11 cellular contexts compared by ENCODE assay signal in the genomic region with DNA sequence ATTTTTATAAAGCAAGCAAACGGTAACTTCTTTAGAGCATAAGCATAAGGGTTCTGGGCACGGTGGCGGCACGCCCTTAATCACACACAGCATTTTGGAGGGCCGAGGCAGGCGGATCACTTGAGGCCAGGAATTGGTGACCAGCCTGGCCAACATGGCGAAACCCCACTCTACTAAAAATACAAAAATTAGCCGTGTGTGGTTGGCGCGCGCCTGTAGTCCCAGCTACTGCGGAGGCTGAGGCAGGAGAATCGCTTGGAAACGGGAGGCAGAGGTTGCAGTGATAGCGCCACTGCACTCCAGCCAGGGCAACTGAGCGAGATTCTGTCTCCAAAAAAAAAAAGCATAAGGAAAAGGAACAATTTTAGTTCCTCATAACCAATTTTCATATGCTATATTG. TPM values are rescaled to one million over a fixed set of nuclear protein-coding genes. Genes with fewer than 3 reads are reported as not detected.
A peak's percentile ranks its signal among the peaks of the same experiment; 100 is the strongest.
DNase-seq lines count a peak whose midpoint lies in the region; ATAC-seq and TF ChIP-seq lines count a peak whose summit lies in the region.
"Had no signal": no experiment of that assay in that cellular context is flagged by ENCODE, and none has a peak within 500 bp of the region (broad histone marks: within the 10 kb centered on the region; RNA-seq: fewer than 3 reads in every experiment).

No MANE protein-coding gene starts in this region.

- peak overlapping the region; percentile 88 for H3K4me3 Mint-ChIP-seq in activated CD4-positive, alpha-beta T cell treated with anti-CD3 and anti-CD28 coated beads for 36 hours
- H3K4me3 Mint-ChIP-seq in T-helper 17 cell: peak overlapping the region; percentile 99
- peak overlapping the region; percentile 94 for H3K4me3 Mint-ChIP-seq in stimulated activated effector memory CD8-positive, alpha-beta T cell treated with anti-CD3 and anti-CD28 coated beads, Interleukin-12 subunit alpha, Interleukin-12 subunit beta, amount 100 ng/mL, for 72 hours

- peak overlapping the region; percentile 84 for H3K4me3 ChIP-seq in fibroblast of the aortic adventitia (ENCODE audit: low read depth, low read length)

- ATAC-seq in activated CD4-positive, alpha-beta T cell treated with anti-CD3 and anti-CD28 coated beads for 36 hours: no peak
- ATAC-seq in T-helper 17 cell (no peak), HG02973 (IDR thresholded peaks at IDR 0.05; ENCODE audit: unreplicated experiment) (no peak), HG03354 (IDR thresholded peaks at IDR 0.05; ENCODE audit: poor library complexity, severe bottlenecking, unreplicated experiment) (no peak)
- no peak for ATAC-seq in stimulated activated effector memory CD8-positive, alpha-beta T cell treated with anti-CD3 and anti-CD28 coated beads, Interleukin-12 subunit alpha, Interleukin-12 subunit beta, amount 100 ng/mL, for 72 hours

- H3K27ac Mint-ChIP-seq in activated CD4-positive, alpha-beta T cell treated with anti-CD3 and anti-CD28 coated beads for 36 hours: peak overlapping the region; percentile 96
- H3K27ac Mint-ChIP-seq in T-helper 17 cell: peak overlapping the region; percentile 99
- H3K27ac Mint-ChIP-seq in stimulated activated effector memory CD8-positive, alpha-beta T cell treated with anti-CD3 and anti-CD28 coated beads, Interleukin-12 subunit alpha, Interleukin-12 subunit beta, amount 100 ng/mL, for 72 hours: peak overlapping the region; percentile 98

- POLR2A ChIA-PET in activated CD4-positive, alpha-beta T cell treated with anti-CD3 and anti-CD28 coated beads for 36 hours (lab: Charles Lee): no interaction called here

- intact Hi-C loops in activated CD4-positive, alpha-beta T cell treated with anti-CD3 and anti-CD28 coated beads for 36 hours (cut with DNase I, micrococcal nuclease): loop anchor here (5.0 kb wide), 2 partner anchors 362 to 1952 kb away; a partner anchor contains a TSS

- H3K4me1 Mint-ChIP-seq in activated CD4-positive, alpha-beta T cell treated with anti-CD3 and anti-CD28 coated beads for 36 hours: peaks cover 64% of the 10 kb centered on the region
- peaks cover 58% of the 10 kb centered on the region for H3K4me1 Mint-ChIP-seq in T-helper 17 cell
- H3K4me1 Mint-ChIP-seq in stimulated activated effector memory CD8-positive, alpha-beta T cell treated with anti-CD3 and anti-CD28 coated beads, Interleukin-12 subunit alpha, Interleukin-12 subunit beta, amount 100 ng/mL, for 72 hours: peaks cover 55% of the 10 kb centered on the region

- TF ChIP-seq CTCF in fibroblast of the aortic adventitia (IDR thresholded peaks at IDR 0.05; ENCODE audit: insufficient read depth, low read length): no peak

- H3K36me3 Mint-ChIP-seq in activated CD4-positive, alpha-beta T cell treated with anti-CD3 and anti-CD28 coated beads for 36 hours (ENCODE audit: low read depth): peaks cover 12% of the 10 kb centered on the region
- H3K36me3 Mint-ChIP-seq in T-helper 17 cell (ENCODE audit: low read depth): no peaks in the 10 kb centered on the region
- H3K36me3 Mint-ChIP-seq in stimulated activated effector memory CD8-positive, alpha-beta T cell treated with anti-CD3 and anti-CD28 coated beads, Interleukin-12 subunit alpha, Interleukin-12 subunit beta, amount 100 ng/mL, for 72 hours: peaks cover 22% of the 10 kb centered on the region

- H3K27me3 Mint-ChIP-seq in activated CD4-positive, alpha-beta T cell treated with anti-CD3 and anti-CD28 coated beads for 36 hours: no peaks in the 10 kb centered on the region
- H3K27me3 Mint-ChIP-seq in T-helper 17 cell: no peaks in the 10 kb centered on the region

- H3K9me3 ChIP-seq in T-helper 17 cell (ENCODE audit: control insufficient read depth, low read length, poor library complexity, severe bottlenecking): no peaks in the 10 kb centered on the region
- H3K9me3 ChIP-seq: SJSA1 had no signal

- CTCF ChIA-PET in activated CD4-positive, alpha-beta T cell treated with anti-CD3 and anti-CD28 coated beads for 36 hours (lab: Charles Lee): interaction anchor here (3.2 kb wide), 1 partner anchor 17 kb away, joined by 14 read pairs; no protein-coding TSS in a partner anchor

- H3K9me3 Mint-ChIP-seq in activated CD4-positive, alpha-beta T cell treated with anti-CD3 and anti-CD28 coated beads for 36 hours (ENCODE audit: low read depth): no peaks in the 10 kb centered on the region
- H3K9me3 Mint-ChIP-seq in stimulated activated effector memory CD8-positive, alpha-beta T cell treated with anti-CD3 and anti-CD28 coated beads, Interleukin-12 subunit alpha, Interleukin-12 subunit beta, amount 100 ng/mL, for 72 hours: no peaks in the 10 kb centered on the region

- no peak for DNase-seq in activated CD4-positive, alpha-beta T cell treated with anti-CD3 and anti-CD28 coated beads for 36 hours
- DNase-seq in activated CD4-positive, alpha-beta T cell treated with anti-CD3 and anti-CD28 coated beads, Interleukin-2, amount 50 U/mL, for 48 hours: no peak
- DNase-seq in T-helper 17 cell (no peak), fibroblast of the aortic adventitia (ENCODE audit: low read depth) (no peak), NCI-H2107 treated with DMSO at 0.1 percent for 48 hours (lab: John Stamatoyannopoulos, UW; ENCODE audit: unreplicated experiment) (no peak)
- no peak for DNase-seq in stimulated activated effector memory CD8-positive, alpha-beta T cell treated with anti-CD3 and anti-CD28 coated beads, Interleukin-12 subunit alpha, Interleukin-12 subunit beta, amount 100 ng/mL, for 72 hours (ENCODE audit: low spot score in 2 of 2)
- DNase-seq: ACHN, caudate nucleus had no signal

RNA-seq across cellular contexts. Expression of a gene that starts 2.6 kb away (rescaled TPM):
- 10 to 100 TPM; 69.5 to 75.1 TPM for total RNA-seq in activated CD4-positive, alpha-beta T cell treated with anti-CD3 and anti-CD28 coated beads for 36 hours
- 100 to 1,000 TPM in 1 of 2 donors, 10 to 100 TPM in 1; 95.3 to 103 TPM for total RNA-seq in T-helper 17 cell
- total RNA-seq in fibroblast of the aortic adventitia (ENCODE audit: low replicate concordance): 96.6 and 113 TPM in 2 replicates
